In genomic region chr17:4636474-4637100, GRCh38 we compare ENCODE assay signal across 26 cellular contexts. TPM values are rescaled to one million over a fixed set of nuclear protein-coding genes. Genes with fewer than 3 reads are reported as not detected.
DNase-seq lines count a peak whose midpoint lies in the region; ATAC-seq, FAIRE-seq and TF ChIP-seq lines count a peak whose summit lies in the region.
"Had no signal": no experiment of that assay in that cellular context is flagged by ENCODE, and none has a peak within 500 bp of the region (broad histone marks: within the 10 kb centered on the region; RNA-seq: fewer than 3 reads in every experiment).

No MANE protein-coding gene starts in this region.

- no peak for TF ChIP-seq EP300 in GM12878 (IDR thresholded peaks at IDR 0.05; ENCODE audit: borderline replicate concordance in 1 of 2, control insufficient read depth in 1 of 2, low read depth in 2 of 2, low read length in 2 of 2)

- BruUV-seq in GM12878 (replicated peaks; lab: Mats Ljungman, UMichigan): no TSS peak

- in situ Hi-C loops in GM12878 (cut with MboI): no loop called here

- no peak for TF ChIP-seq CTCF in NB4 (IDR thresholded peaks at IDR 0.05; ENCODE audit: low read depth, low read length)
- TF ChIP-seq CTCF in GM12878 (IDR thresholded peaks at IDR 0.05 in 2 of 3, conservative IDR thresholded peaks at IDR 0.05 in 1 of 3; ENCODE audit: control insufficient read depth in 2 of 3, extremely low read depth in 1 of 3, insufficient read depth in 1 of 3, low read depth in 3 of 3, low read length in 3 of 3): no peak

- RAD21 ChIA-PET in GM12878 (lab: Charles Lee; ENCODE audit: unreplicated experiment): interaction anchor here (0.9 to 1.4 kb wide), 2 partner anchors 11 to 70 kb away, joined by 4 read pairs; no protein-coding TSS in a partner anchor

- H3K4me1 ChIP-seq in GM12878 (ENCODE audit: control insufficient read depth, insufficient read depth, low read length): peaks cover 22% of the 10 kb centered on the region
- H3K4me1 ChIP-seq: pancreas had no signal

- H3K27me3 Mint-ChIP-seq in activated CD4-positive, alpha-beta T cell treated with anti-CD3 and anti-CD28 coated beads, Interleukin-2, amount 10 ng/mL, durations not matched to agents 24 days and 14 days: peaks cover 61% of the 10 kb centered on the region
- H3K27me3 Mint-ChIP-seq in stimulated activated naive B cell treated with anti-CD40 and anti-IgM and Interleukin-4, amounts not matched to agents 10 μg/mL and 1 μg/mL and 100 μg/mL, for 72 hours: peaks cover 30 to 35% of the 10 kb centered on the region in 2 donors

- no peak overlapping the region for H2AFZ ChIP-seq in GM12878 (ENCODE audit: control insufficient read depth, low read depth, low read length)

- DNase-seq in activated CD4-positive, alpha-beta T cell treated with anti-CD3 and anti-CD28 coated beads, Interleukin-2, amount 10 ng/mL, durations not matched to agents 24 days and 14 days: no peak
- DNase-seq in activated CD4-positive, alpha-beta T cell treated with anti-CD3 and anti-CD28 coated beads for 48 hours: no peak
- DNase-seq in NB4 (ENCODE audit: low read depth): peak; percentile 60
- DNase-seq in GM12878 (ENCODE audit: low read depth, low spot score): no peak
- DNase-seq in stimulated activated naive B cell treated with anti-CD40 and anti-IgM and Interleukin-4, amounts not matched to agents 10 μg/mL and 1 μg/mL and 100 μg/mL, for 72 hours: no peak
- no peak for DNase-seq in NOMO-1 treated with DMSO at 0.1 percent for 48 hours (lab: John Stamatoyannopoulos, UW; ENCODE audit: unreplicated experiment)
- DNase-seq in NCI-H2081 treated with DMSO at 0.1 percent for 48 hours (lab: John Stamatoyannopoulos, UW): no peak
- DNase-seq: activated CD4-positive, CD25-positive, alpha-beta regulatory T cell treated with anti-CD3 and anti-CD28 coated beads, Interleukin-2, amount 50 U/mL, for 72 hours; activated CD8-positive, alpha-beta T cell treated with anti-CD3 and anti-CD28 coated beads, Interleukin-2, amount 10 ng/mL, durations not matched to agents 7 days and 5 days; effector CD8-positive, alpha-beta T cell; NCI-H146; nephron progenitor cell; pancreas; retina; SK-N-SH; T-helper 17 cell had no signal

- H4K20me1 ChIP-seq in GM12878 (ENCODE audit: control insufficient read depth, insufficient read depth): no peaks in the 10 kb centered on the region

- POLR2A ChIA-PET in GM12878 (lab: Charles Lee): interaction anchor here (0.6 kb wide), 1 partner anchor 1899 kb away, joined by 4 read pairs; no protein-coding TSS in a partner anchor

- peaks cover 21% of the 10 kb centered on the region for H3K4me1 Mint-ChIP-seq in activated CD4-positive, alpha-beta T cell treated with anti-CD3 and anti-CD28 coated beads, Interleukin-2, amount 10 ng/mL, durations not matched to agents 24 days and 14 days
- H3K4me1 Mint-ChIP-seq in stimulated activated naive B cell treated with anti-CD40 and anti-IgM and Interleukin-4, amounts not matched to agents 10 μg/mL and 1 μg/mL and 100 μg/mL, for 72 hours: peaks cover 39 to 60% of the 10 kb centered on the region in 2 donors

- peaks cover 6 to 7% of the 10 kb centered on the region in 2 experiments; a peak in 3 of 4 replicates for H3K27me3 ChIP-seq in GM12878 (replicated peaks in 1 of 2; ENCODE audit: control insufficient read depth in 2 of 2, insufficient read depth in 2 of 2, low read length in 1 of 2)

- CTCF ChIA-PET in GM12878 (lab: Yijun Ruan, JAX): interaction anchor here (0.9 to 2.5 kb wide), 4 partner anchors 10 to 111 kb away, joined by 3 to 15 read pairs (median 7); no protein-coding TSS in a partner anchor

- H3K9me3 ChIP-seq in GM12878 (replicated peaks; ENCODE audit: control insufficient read depth, insufficient read depth, low read length): no peaks in the 10 kb centered on the region
- H3K9me3 ChIP-seq: HAP-1, pancreas, SK-N-SH had no signal

- H3K4me2 ChIP-seq in GM12878 (ENCODE audit: control insufficient read depth, insufficient read depth): peak overlapping the region; percentile 19
- H3K4me2 ChIP-seq: SK-N-SH had no signal

- no peak overlapping the region for H3K27ac ChIP-seq in GM12878 (ENCODE audit: control insufficient read depth, insufficient read depth)
- H3K27ac ChIP-seq: 22Rv1, pancreas had no signal

- SMC1A ChIA-PET in GM12878 (lab: Charles Lee; ENCODE audit: uncharacterized antibody, unreplicated experiment): interaction anchor here (1.2 to 1.3 kb wide), 2 partner anchors 10 to 266 kb away, joined by 4 to 5 read pairs; partner anchors contain the start of gene CHRNE

- intact Hi-C loops in activated CD4-positive, alpha-beta T cell treated with anti-CD3 and anti-CD28 coated beads, Interleukin-2, amount 10 ng/mL, durations not matched to agents 24 days and 14 days (cut with micrococcal nuclease): loop anchor here (5.0 kb wide), 1 partner anchor 74 kb away; the partner anchor contains the start of gene GGT6
- intact Hi-C loops in GM12878 (cut with micrococcal nuclease; ENCODE audit: unreplicated experiment): no loop called here

- H3K27ac Mint-ChIP-seq in activated CD4-positive, alpha-beta T cell treated with anti-CD3 and anti-CD28 coated beads, Interleukin-2, amount 10 ng/mL, durations not matched to agents 24 days and 14 days: no peak overlapping the region
- H3K27ac Mint-ChIP-seq in stimulated activated naive B cell treated with anti-CD40 and anti-IgM and Interleukin-4, amounts not matched to agents 10 μg/mL and 1 μg/mL and 100 μg/mL, for 72 hours: no peak overlapping the region
- H3K27ac Mint-ChIP-seq: activated CD8-positive, alpha-beta T cell treated with anti-CD3 and anti-CD28 coated beads, Interleukin-2, amount 10 ng/mL, durations not matched to agents 7 days and 5 days; activated naive CD4-positive, alpha-beta T cell treated with anti-CD3 and anti-CD28 coated beads, Interleukin-2, amount 50 U/mL, for 72 hours; activated T-helper 17 cell treated with anti-CD3 and anti-CD28 coated beads, Interleukin-2, amount 50 U/mL, for 72 hours; nephron progenitor cell; stimulated activated effector memory CD8-positive, alpha-beta T cell treated with anti-CD3 and anti-CD28 coated beads, Interleukin-12 subunit alpha, Interleukin-12 subunit beta, amount 100 ng/mL, for 72 hours; T-helper 17 cell had no signal

- 26% methylated on average over 12 of the region's 12 CpGs for WGBS in GM12878 (ENCODE audit: insufficient coverage, insufficient replicate concordance, low lambda C conversion rate, missing lambda C conversion rate)

- no peak for TF ChIP-seq RAD21 in GM12878 (IDR thresholded peaks at IDR 0.05; ENCODE audit: insufficient read depth, low read depth, low read length)

- H3K79me2 ChIP-seq in GM12878 (ENCODE audit: control insufficient read depth, insufficient read depth, low read length): no peaks in the 10 kb centered on the region

- TF ChIP-seq POLR2A in NB4 (IDR thresholded peaks at IDR 0.05; ENCODE audit: extremely low read depth, insufficient read length) (no peak), GM12878 (IDR thresholded peaks at IDR 0.05; ENCODE audit: low read depth, low read length) (no peak)

- H3K36me3 Mint-ChIP-seq in activated CD4-positive, alpha-beta T cell treated with anti-CD3 and anti-CD28 coated beads, Interleukin-2, amount 10 ng/mL, durations not matched to agents 24 days and 14 days (ENCODE audit: low read depth): no peaks in the 10 kb centered on the region
- peaks cover 0 to 3% of the 10 kb centered on the region in 2 donors for H3K36me3 Mint-ChIP-seq in stimulated activated naive B cell treated with anti-CD40 and anti-IgM and Interleukin-4, amounts not matched to agents 10 μg/mL and 1 μg/mL and 100 μg/mL, for 72 hours
- H3K36me3 Mint-ChIP-seq: stimulated activated effector memory CD8-positive, alpha-beta T cell treated with anti-CD3 and anti-CD28 coated beads, Interleukin-12 subunit alpha, Interleukin-12 subunit beta, amount 100 ng/mL, for 72 hours had no signal

- no peak for ATAC-seq in GM12878
- ATAC-seq in stimulated activated naive B cell treated with anti-CD40 and anti-IgM and Interleukin-4, amounts not matched to agents 10 μg/mL and 1 μg/mL and 100 μg/mL, for 72 hours (replicated peaks): peak in 1 of 2 donors; percentile 1
- no peak for ATAC-seq in GM18861 (IDR thresholded peaks at IDR 0.05; ENCODE audit: unreplicated experiment)
- ATAC-seq: activated CD8-positive, alpha-beta T cell treated with anti-CD3 and anti-CD28 coated beads, Interleukin-2, amount 10 ng/mL, durations not matched to agents 7 days and 5 days; T-helper 17 cell had no signal

- H3K4me3 ChIP-seq in NB4 (ENCODE audit: low read depth, low read length): no peak overlapping the region
- H3K4me3 ChIP-seq in GM12878: no peak overlapping the region
- H3K4me3 ChIP-seq: HAP-1, pancreas had no signal

- no peak for FAIRE-seq in GM12878 (lab: Jason Lieb, UNC)
- FAIRE-seq: G401.6, pancreas, urothelium cell line had no signal

- H3K9me3 Mint-ChIP-seq in activated CD4-positive, alpha-beta T cell treated with anti-CD3 and anti-CD28 coated beads, Interleukin-2, amount 10 ng/mL, durations not matched to agents 24 days and 14 days: peaks cover 3% of the 10 kb centered on the region
- peaks cover 0 to 2% of the 10 kb centered on the region in 2 donors for H3K9me3 Mint-ChIP-seq in stimulated activated naive B cell treated with anti-CD40 and anti-IgM and Interleukin-4, amounts not matched to agents 10 μg/mL and 1 μg/mL and 100 μg/mL, for 72 hours
- H3K9me3 Mint-ChIP-seq: activated naive CD4-positive, alpha-beta T cell treated with anti-CD3 and anti-CD28 coated beads, Interleukin-2, amount 50 U/mL, for 72 hours; activated T-helper 17 cell treated with anti-CD3 and anti-CD28 coated beads, Interleukin-2, amount 50 U/mL, for 72 hours; stimulated activated effector memory CD8-positive, alpha-beta T cell treated with anti-CD3 and anti-CD28 coated beads, Interleukin-12 subunit alpha, Interleukin-12 subunit beta, amount 100 ng/mL, for 72 hours had no signal

- peak overlapping the region; percentile 23 for H3K4me3 Mint-ChIP-seq in activated CD4-positive, alpha-beta T cell treated with anti-CD3 and anti-CD28 coated beads, Interleukin-2, amount 10 ng/mL, durations not matched to agents 24 days and 14 days
- H3K4me3 Mint-ChIP-seq in stimulated activated naive B cell treated with anti-CD40 and anti-IgM and Interleukin-4, amounts not matched to agents 10 μg/mL and 1 μg/mL and 100 μg/mL, for 72 hours: peak overlapping the region; percentile 72 to 77
- H3K4me3 Mint-ChIP-seq: activated CD8-positive, alpha-beta T cell treated with anti-CD3 and anti-CD28 coated beads, Interleukin-2, amount 10 ng/mL, durations not matched to agents 7 days and 5 days; activated T-helper 17 cell treated with anti-CD3 and anti-CD28 coated beads, Interleukin-2, amount 50 U/mL, for 72 hours; nephron progenitor cell; stimulated activated effector memory CD8-positive, alpha-beta T cell treated with anti-CD3 and anti-CD28 coated beads, Interleukin-12 subunit alpha, Interleukin-12 subunit beta, amount 100 ng/mL, for 72 hours; T-helper 17 cell had no signal

- H3K9ac ChIP-seq in GM12878 (ENCODE audit: control insufficient read depth, insufficient read depth, low read length): no peak overlapping the region
- H3K9ac ChIP-seq: SK-N-SH had no signal

- H3K36me3 ChIP-seq in GM12878 (ENCODE audit: control insufficient read depth in 2 of 2, insufficient read depth in 2 of 2, low read length in 1 of 2): no peaks in the 10 kb centered on the region
- H3K36me3 ChIP-seq: HAP-1, pancreas had no signal

RNA-seq across cellular contexts. Expression of gene ALOX15, which starts 4.9 kb away (rescaled TPM):
- not detected in 2 replicates for total RNA-seq in activated CD4-positive, alpha-beta T cell treated with anti-CD3 and anti-CD28 coated beads, Interleukin-2, amount 10 ng/mL, durations not matched to agents 24 days and 14 days
- not detected in 2 replicates for total RNA-seq in GM12878 (2013; cell fraction: nucleolus; rRNA removed)
- total RNA-seq in GM12878 (2014; rRNA removed): 0.51 and 0.54 TPM in 2 replicates
- 0.18 and 0.28 TPM in 2 replicates for total RNA-seq in GM12878 (2014; rRNA removed; fragmentation: Illumina TruSeq; extraction: Trizol)
- 0.31 and 0.51 TPM in 2 replicates for total RNA-seq in GM12878 (2021)
- polyA plus RNA-seq in GM12878 (2011; ENCODE audit: low read depth): not detected
- 0.07 and 0.11 TPM in 2 replicates for polyA plus RNA-seq in GM12878 (2011; rRNA removed)
- polyA plus RNA-seq in GM12878 (2011; cell fraction: cytosol; rRNA removed): 0.24 and 0.27 TPM in 2 replicates
- 0.31 TPM in 1 of 2 replicates, not detected in the other for polyA plus RNA-seq in GM12878 (2011; cell fraction: nucleus; rRNA removed)
- polyA plus RNA-seq in GM12878 (2012): 0.16 and 0.20 TPM in 2 replicates
- 0.30 and 0.35 TPM in 2 replicates for polyA plus RNA-seq in GM12878 (2014; fragmentation: Illumina TruSeq; extraction: Trizol)
- polyA plus RNA-seq in GM12878 (2014; fragmentation: Nextera tagmentation; extraction: Ambion mirVana): under 1 TPM; 0.16 to 0.31 TPM
- 0.51 and 1.0 TPM in 2 replicates for polyA plus RNA-seq in GM12878 (2014; rRNA removed)
- polyA plus RNA-seq in GM12878 (2016; fragmentation: Nextera tagmentation; extraction: Ambion mirVana): under 1 TPM; 0.05 to 0.11 TPM
- 0.07 and 0.31 TPM in 2 replicates for polyA minus RNA-seq in GM12878 (2011; rRNA and poly(A)+ RNA removed)
- not detected in 2 replicates for polyA minus RNA-seq in GM12878 (2011; cell fraction: cytosol; rRNA and poly(A)+ RNA removed)
- not detected in 2 replicates for polyA minus RNA-seq in GM12878 (2011; cell fraction: nucleus; rRNA and poly(A)+ RNA removed)
- total RNA-seq: activated CD8-positive, alpha-beta T cell treated with anti-CD3 and anti-CD28 coated beads, Interleukin-2, amount 10 ng/mL, durations not matched to agents 7 days and 5 days; bronchial epithelial cell; glomerular endothelial cell; pancreas had no signal
- polyA plus RNA-seq: SK-N-SH had no signal

RNA-seq across cellular contexts. Expression of gene SMTNL2, which starts 52.3 kb away (rescaled TPM):
- not detected in 2 replicates for total RNA-seq in activated CD4-positive, alpha-beta T cell treated with anti-CD3 and anti-CD28 coated beads, Interleukin-2, amount 10 ng/mL, durations not matched to agents 24 days and 14 days
- not detected in 2 replicates for total RNA-seq in GM12878 (2013; cell fraction: nucleolus; rRNA removed)
- not detected in 2 replicates for total RNA-seq in GM12878 (2014; rRNA removed)
- not detected in 2 replicates for total RNA-seq in GM12878 (2014; rRNA removed; fragmentation: Illumina TruSeq; extraction: Trizol)
- not detected in 2 replicates for total RNA-seq in GM12878 (2021)
- not detected for polyA plus RNA-seq in GM12878 (2011; ENCODE audit: low read depth)
- not detected in 2 replicates for polyA plus RNA-seq in GM12878 (2011; rRNA removed)
- polyA plus RNA-seq in GM12878 (2011; cell fraction: cytosol; rRNA removed): not detected in 2 replicates
- not detected in 2 replicates for polyA plus RNA-seq in GM12878 (2011; cell fraction: nucleus; rRNA removed)
- polyA plus RNA-seq in GM12878 (2012): not detected in 2 replicates
- not detected in 2 replicates for polyA plus RNA-seq in GM12878 (2014; fragmentation: Illumina TruSeq; extraction: Trizol)
- polyA plus RNA-seq in GM12878 (2014; fragmentation: Nextera tagmentation; extraction: Ambion mirVana): not detected
- not detected in 2 replicates for polyA plus RNA-seq in GM12878 (2014; rRNA removed)
- not detected for polyA plus RNA-seq in GM12878 (2016; fragmentation: Nextera tagmentation; extraction: Ambion mirVana)
- not detected in 2 replicates for polyA minus RNA-seq in GM12878 (2011; rRNA and poly(A)+ RNA removed)
- not detected in 2 replicates for polyA minus RNA-seq in GM12878 (2011; cell fraction: cytosol; rRNA and poly(A)+ RNA removed)
- not detected in 2 replicates for polyA minus RNA-seq in GM12878 (2011; cell fraction: nucleus; rRNA and poly(A)+ RNA removed)
- total RNA-seq: activated CD8-positive, alpha-beta T cell treated with anti-CD3 and anti-CD28 coated beads, Interleukin-2, amount 10 ng/mL, durations not matched to agents 7 days and 5 days; activated naive CD4-positive, alpha-beta T cell treated with anti-CD3 and anti-CD28 coated beads, Interleukin-2, amount 50 U/mL, for 72 hours; activated T-helper 17 cell treated with anti-CD3 and anti-CD28 coated beads, Interleukin-2, amount 50 U/mL, for 72 hours; bronchial epithelial cell; glomerular endothelial cell; T-helper 17 cell had no signal
- polyA plus RNA-seq: SK-N-SH had no signal
